In the genomic region with DNA sequence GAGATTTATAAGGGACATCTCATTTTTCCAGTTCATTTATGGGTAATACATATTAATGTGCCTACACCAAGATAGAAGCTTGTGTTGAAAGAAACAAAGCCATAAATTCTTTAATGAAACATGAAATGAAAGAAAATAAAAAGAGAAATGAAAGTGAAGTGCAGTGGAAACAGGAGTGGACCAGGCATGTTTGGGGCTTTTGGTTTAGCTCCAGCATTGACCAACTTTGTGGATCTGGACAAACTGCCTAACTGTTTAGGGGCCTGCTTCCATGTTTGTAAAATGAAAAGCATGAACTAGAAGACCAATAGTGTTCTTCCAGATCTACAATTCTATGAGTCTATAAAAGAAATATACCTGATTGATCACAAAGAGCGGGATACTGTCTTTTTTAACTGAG, we compare ENCODE assay signal across 28 cellular contexts.
"Had no signal": no experiment of that assay in that cellular context is flagged by ENCODE, and none has a peak within 500 bp of the region (broad histone marks: within the 10 kb centered on the region; RNA-seq: fewer than 3 reads in every experiment).

No MANE protein-coding gene starts in this region.

- H3K27ac ChIP-seq: dorsolateral prefrontal cortex, esophagus muscularis mucosa, hepatocyte, lower lobe of right lung, sigmoid colon, thoracic aorta, upper lobe of left lung had no signal

- H3K9me3 ChIP-seq: esophagus muscularis mucosa, lower lobe of right lung, sigmoid colon, thoracic aorta, upper lobe of left lung had no signal

- H2AFZ ChIP-seq: hepatocyte had no signal

- H3K36me3 ChIP-seq: esophagus muscularis mucosa, lower lobe of right lung, sigmoid colon, thoracic aorta, upper lobe of left lung had no signal

- H3K4me3 ChIP-seq: dorsolateral prefrontal cortex, esophagus muscularis mucosa, hepatocyte, lower lobe of right lung, sigmoid colon, smooth muscle cell, thoracic aorta, upper lobe of left lung had no signal

- H3K27ac Mint-ChIP-seq: activated T-helper 1 cell treated with anti-CD3 and anti-CD28 coated beads, Interleukin-12 subunit alpha, Interleukin-12 subunit beta, Interleukin-2, Interleukin-4 antibody, amounts not matched to agents 30 ng/mL and 10 ng/mL and 1 ng/mL, durations not matched to agents 14 hours and 24 hours and 36 hours; natural killer cell treated with Interleukin-12 subunit alpha and Interleukin-12 subunit beta and Interleukin-15 and Interleukin-18, amount 100 ng/mL, for 72 hours; progenitor cell of endocrine pancreas; T-helper 1 cell treated with Interleukin-12 subunit alpha and Interleukin-12 subunit beta and Interleukin-4 antibody, amounts not matched to agents 30 μg/mL and 1 μg/mL, for 36 hours had no signal

- H3K4me1 ChIP-seq: esophagus muscularis mucosa, lower lobe of right lung, sigmoid colon, upper lobe of left lung had no signal

- H3K27me3 ChIP-seq: dorsolateral prefrontal cortex, esophagus muscularis mucosa, hepatocyte, sigmoid colon, upper lobe of left lung had no signal

- DNase-seq: activated CD4-positive, alpha-beta T cell treated with anti-CD3 and anti-CD28 coated beads for 4 hours; activated CD4-positive, alpha-beta T cell treated with anti-CD3 and anti-CD28 coated beads, Interleukin-2, amount 50 U/mL, for 48 hours; activated CD4-positive, CD25-positive, alpha-beta regulatory T cell; aorta; dorsolateral prefrontal cortex; effector memory CD8-positive, alpha-beta T cell; glutamatergic neuron; immature natural killer cell; lower lobe of right lung; mesendoderm; retina; sigmoid colon; stimulated activated CD4-positive, alpha-beta T cell treated with anti-CD3 and anti-CD28 coated beads, Interleukin-15, amount 100 ng/mL, for 24 hours; stimulated activated CD8-positive, alpha-beta memory T cell treated with anti-CD3 and anti-CD28 coated beads, Interleukin-4, amount 100 ng/mL, for 48 hours; stimulated activated naive CD4-positive, alpha-beta T cell; T1000; upper lobe of left lung had no signal

- FAIRE-seq: frontal cortex had no signal

- ATAC-seq: effector memory CD8-positive, alpha-beta T cell; left lobe of liver; lower lobe of right lung; natural killer cell treated with Interleukin-12 subunit alpha and Interleukin-12 subunit beta and Interleukin-15 and Interleukin-18, amount 100 ng/mL, for 72 hours had no signal

- H3K9me3 Mint-ChIP-seq: activated T-helper 1 cell treated with anti-CD3 and anti-CD28 coated beads, Interleukin-12 subunit alpha, Interleukin-12 subunit beta, Interleukin-2, Interleukin-4 antibody, amounts not matched to agents 30 ng/mL and 10 ng/mL and 1 ng/mL, durations not matched to agents 14 hours and 24 hours and 36 hours; effector memory CD8-positive, alpha-beta T cell; immature natural killer cell; natural killer cell treated with Interleukin-12 subunit alpha and Interleukin-12 subunit beta and Interleukin-15 and Interleukin-18, amount 100 ng/mL, for 72 hours had no signal

- H3K4me3 Mint-ChIP-seq: activated T-helper 1 cell treated with anti-CD3 and anti-CD28 coated beads, Interleukin-12 subunit alpha, Interleukin-12 subunit beta, Interleukin-2, Interleukin-4 antibody, amounts not matched to agents 30 ng/mL and 10 ng/mL and 1 ng/mL, durations not matched to agents 14 hours and 24 hours and 36 hours; brain; effector memory CD8-positive, alpha-beta T cell; immature natural killer cell; natural killer cell treated with Interleukin-12 subunit alpha and Interleukin-12 subunit beta and Interleukin-15 and Interleukin-18, amount 100 ng/mL, for 72 hours; T-helper 1 cell treated with Interleukin-12 subunit alpha and Interleukin-12 subunit beta and Interleukin-4 antibody, amounts not matched to agents 30 μg/mL and 1 μg/mL, for 36 hours had no signal

- H3K27me3 Mint-ChIP-seq: brain; effector memory CD8-positive, alpha-beta T cell; natural killer cell treated with Interleukin-12 subunit alpha and Interleukin-12 subunit beta and Interleukin-15 and Interleukin-18, amount 100 ng/mL, for 72 hours; progenitor cell of endocrine pancreas had no signal

- H3K79me2 ChIP-seq: hepatocyte had no signal

- H3K4me2 ChIP-seq: hepatocyte, smooth muscle cell had no signal
